26 cellular contexts compared by ENCODE assay signal in the genomic region with DNA sequence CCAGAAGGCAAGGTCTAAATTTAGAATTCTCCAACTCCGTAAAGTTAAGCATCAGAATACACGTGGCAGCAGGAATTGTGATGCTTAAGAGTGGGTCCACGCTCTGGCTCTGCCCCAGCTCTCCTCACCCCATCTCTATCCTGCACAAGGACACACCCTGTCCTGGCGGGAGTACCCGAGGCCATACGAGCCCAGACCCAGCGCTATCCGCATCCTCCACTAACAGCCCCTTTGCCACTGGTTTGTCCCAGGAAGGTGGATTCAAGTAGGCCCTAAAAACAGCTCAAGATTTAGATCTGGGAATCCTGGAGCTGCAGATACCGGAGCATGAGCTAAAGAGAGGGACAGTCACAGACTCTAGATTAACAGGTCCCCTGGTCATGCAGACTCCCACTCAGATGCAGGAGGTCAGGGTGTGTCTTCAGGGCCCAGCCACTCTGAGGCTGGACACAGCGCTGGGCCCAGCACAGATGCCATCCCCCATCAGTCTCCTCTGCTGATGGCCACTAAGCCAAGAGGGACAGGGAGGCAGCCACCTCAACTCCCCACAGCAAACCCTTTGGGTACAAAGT.
DNase-seq lines count a peak whose midpoint lies in the region; ATAC-seq and TF ChIP-seq lines count a peak whose summit lies in the region.
"Had no signal": no experiment of that assay in that cellular context is flagged by ENCODE, and none has a peak within 500 bp of the region (broad histone marks: within the 10 kb centered on the region; RNA-seq: fewer than 3 reads in every experiment).

No MANE protein-coding gene starts in this region.

- TF ChIP-seq POLR2A in vagina (IDR thresholded peaks at IDR 0.05), result no peak

- DNase-seq in activated effector memory CD4-positive, alpha-beta T cell treated with anti-CD3 and anti-CD28 coated beads, Interleukin-2, amount 50 U/mL, for 16 hours, result peak; percentile 16
- no peak for DNase-seq in activated effector memory CD4-positive, alpha-beta T cell treated with Interleukin-2 at 50 U/mL for 16 hours
- DNase-seq in colonic mucosa (peak; percentile 3), neural progenitor cell (ENCODE audit: low spot score) (no peak), vagina (ENCODE audit: extremely low spot score in 2 of 2) (peak; percentile 49 to 56), OCI-LY7 (ENCODE audit: low spot score) (no peak)
- DNase-seq: activated CD4-positive, alpha-beta memory T cell treated with anti-CD3 and anti-CD28 coated beads for 36 hours; anterior cingulate cortex; DMS79; effector memory CD8-positive, alpha-beta T cell; erythroblast; HCEC 1CT; islet precursor cell; Kasumi-1; left lung; NCI-H69; T-helper 2 cell had no signal

- H3K4me1 ChIP-seq in colonic mucosa (no peaks in the 10 kb centered on the region), neural progenitor cell (peaks cover 20% of the 10 kb centered on the region), vagina (no peaks in the 10 kb centered on the region), OCI-LY7 (ENCODE audit: insufficient read depth, low read length, poor library complexity, severe bottlenecking) (no peaks in the 10 kb centered on the region)
- H3K4me1 ChIP-seq: left lung had no signal

- no peaks in the 10 kb centered on the region for H3K9me2 ChIP-seq in OCI-LY7 (ENCODE audit: insufficient read depth, low read length)

- no peak for TF ChIP-seq CTCF in colonic mucosa (IDR thresholded peaks at IDR 0.05)
- TF ChIP-seq CTCF in neural progenitor cell (IDR thresholded peaks at IDR 0.05), result no peak
- no peak for TF ChIP-seq CTCF in vagina (IDR thresholded peaks at IDR 0.05)
- no peak; the same call in 1 of the 2 replicates for TF ChIP-seq CTCF in OCI-LY7 (conservative IDR thresholded peaks at IDR 0.05; ENCODE audit: low read length)

- peaks cover 2% of the 10 kb centered on the region for H3K9me3 Mint-ChIP-seq in neural progenitor cell
- H3K9me3 Mint-ChIP-seq: activated CD4-positive, alpha-beta memory T cell treated with anti-CD3 and anti-CD28 coated beads for 36 hours; effector memory CD8-positive, alpha-beta T cell had no signal

- peaks cover 8% of the 10 kb centered on the region for H3F3A ChIP-seq in neural progenitor cell (ENCODE audit: low read depth)

- CTCF ChIA-PET in OCI-LY7 (lab: Charles Lee; ENCODE audit: unreplicated experiment), result interaction anchor here (0.7 kb wide), 1 partner anchor 22 kb away, joined by 3 read pairs; no protein-coding TSS in a partner anchor

- no peaks in the 10 kb centered on the region for H3K27me3 ChIP-seq in colonic mucosa
- no peaks in the 10 kb centered on the region for H3K27me3 ChIP-seq in neural progenitor cell
- no peaks in the 10 kb centered on the region for H3K27me3 ChIP-seq in vagina
- H3K27me3 ChIP-seq: cardiac muscle cell had no signal

- H3K9me3 ChIP-seq in colonic mucosa, result no peaks in the 10 kb centered on the region
- H3K9me3 ChIP-seq in neural progenitor cell (ENCODE audit: low read depth), result no peaks in the 10 kb centered on the region
- H3K9me3 ChIP-seq in vagina, result no peaks in the 10 kb centered on the region
- H3K9me3 ChIP-seq in OCI-LY7 (ENCODE audit: low read length), result no peaks in the 10 kb centered on the region
- H3K9me3 ChIP-seq: left lung, suprapubic skin had no signal

- H3K27ac Mint-ChIP-seq in neural progenitor cell, result peak overlapping the region; percentile 72
- H3K27ac Mint-ChIP-seq: activated CD4-positive, alpha-beta memory T cell treated with anti-CD3 and anti-CD28 coated beads for 36 hours; activated naive CD8-positive, alpha-beta T cell; activated T-helper 17 cell treated with anti-CD3 and anti-CD28 coated beads, Interleukin-2, amount 50 U/mL, for 72 hours; effector memory CD8-positive, alpha-beta T cell; stimulated activated memory B cell treated with anti-CD40 and anti-IgM and Interleukin-4, amounts not matched to agents 10 μg/mL and 1 μg/mL and 100 μg/mL, for 72 hours had no signal

- H3K4me3 ChIP-seq in colonic mucosa (no peak overlapping the region), neural progenitor cell (no peak overlapping the region), vagina (no peak overlapping the region), OCI-LY7 (ENCODE audit: low read depth, low read length, poor library complexity, severe bottlenecking) (no peak overlapping the region)
- H3K4me3 ChIP-seq: cardiac muscle cell, coronary artery, left lung, suprapubic skin had no signal

- H3K4me2 ChIP-seq in neural progenitor cell (no peak overlapping the region), OCI-LY7 (ENCODE audit: low read length) (no peak overlapping the region)

- H4K20me1 ChIP-seq in neural progenitor cell (ENCODE audit: low read depth) (no peaks in the 10 kb centered on the region), OCI-LY7 (ENCODE audit: insufficient read depth, low read length) (no peaks in the 10 kb centered on the region)

- H3K36me3 Mint-ChIP-seq in neural progenitor cell, result no peaks in the 10 kb centered on the region
- H3K36me3 Mint-ChIP-seq: activated CD4-positive, alpha-beta memory T cell treated with anti-CD3 and anti-CD28 coated beads for 36 hours; activated naive CD8-positive, alpha-beta T cell; stimulated activated memory B cell treated with anti-CD40 and anti-IgM and Interleukin-4, amounts not matched to agents 10 μg/mL and 1 μg/mL and 100 μg/mL, for 72 hours had no signal

- H3K36me3 ChIP-seq in colonic mucosa (no peaks in the 10 kb centered on the region), neural progenitor cell (no peaks in the 10 kb centered on the region), vagina (no peaks in the 10 kb centered on the region), OCI-LY7 (ENCODE audit: insufficient read depth, low read length) (no peaks in the 10 kb centered on the region)
- H3K36me3 ChIP-seq: cardiac muscle cell, left lung, suprapubic skin had no signal

- H2AFZ ChIP-seq in neural progenitor cell (replicated peaks), result no peak overlapping the region
- H2AFZ ChIP-seq in OCI-LY7 (ENCODE audit: low read length), result no peak overlapping the region

- BruUV-seq in OCI-LY7 (replicated peaks; lab: Mats Ljungman, UMichigan), result no TSS peak

- H3K9ac ChIP-seq in colonic mucosa (ENCODE audit: low read depth in 2 of 2, low read length in 2 of 2) (no peak overlapping the region), neural progenitor cell (no peak overlapping the region)

- POLR2A ChIA-PET in OCI-LY7 (lab: Charles Lee), result no interaction called here

- no peak overlapping the region for H3K27ac ChIP-seq in colonic mucosa
- H3K27ac ChIP-seq in neural progenitor cell, result no peak overlapping the region
- H3K27ac ChIP-seq in vagina, result no peak overlapping the region
- no peak overlapping the region for H3K27ac ChIP-seq in OCI-LY7 (ENCODE audit: low read depth, low read length, poor library complexity, severe bottlenecking)
- H3K27ac ChIP-seq: cardiac muscle cell, coronary artery, left lung, suprapubic skin had no signal

- intact Hi-C loops in colonic mucosa (cut with DNase I), result no loop called here
- intact Hi-C loops in vagina (cut with DNase I), result no loop called here
- intact Hi-C loops in OCI-LY7 (cut with micrococcal nuclease; ENCODE audit: unreplicated experiment), result no loop called here

- peaks cover 49% of the 10 kb centered on the region for H3K4me1 Mint-ChIP-seq in neural progenitor cell
- H3K4me1 Mint-ChIP-seq: activated T-helper 17 cell treated with anti-CD3 and anti-CD28 coated beads, Interleukin-2, amount 50 U/mL, for 72 hours; stimulated activated memory B cell treated with anti-CD40 and anti-IgM and Interleukin-4, amounts not matched to agents 10 μg/mL and 1 μg/mL and 100 μg/mL, for 72 hours had no signal

- ATAC-seq in GM19452 (IDR thresholded peaks at IDR 0.05; ENCODE audit: unreplicated experiment) (no peak), GM21619 (IDR thresholded peaks at IDR 0.05; ENCODE audit: unreplicated experiment) (no peak)
- ATAC-seq: activated CD4-positive, CD25-positive, alpha-beta regulatory T cell treated with anti-CD3 and anti-CD28 coated beads, Interleukin-2, amount 50 U/mL, for 24 hours; activated T-helper 17 cell treated with anti-CD3 and anti-CD28 coated beads, Interleukin-2, amount 50 U/mL, for 72 hours; effector memory CD8-positive, alpha-beta T cell; stimulated activated memory B cell treated with anti-CD40 and anti-IgM and Interleukin-4, amounts not matched to agents 10 μg/mL and 1 μg/mL and 100 μg/mL, for 72 hours had no signal

- H3K79me2 ChIP-seq in neural progenitor cell (ENCODE audit: low read depth) (no peaks in the 10 kb centered on the region), OCI-LY7 (ENCODE audit: insufficient read depth, low read depth, low read length) (no peaks in the 10 kb centered on the region)

- H3K4me3 Mint-ChIP-seq in neural progenitor cell, result no peak overlapping the region
- H3K4me3 Mint-ChIP-seq: activated CD4-positive, alpha-beta memory T cell treated with anti-CD3 and anti-CD28 coated beads for 36 hours; activated naive CD8-positive, alpha-beta T cell; activated T-helper 17 cell treated with anti-CD3 and anti-CD28 coated beads, Interleukin-2, amount 50 U/mL, for 72 hours; effector memory CD8-positive, alpha-beta T cell; stimulated activated memory B cell treated with anti-CD40 and anti-IgM and Interleukin-4, amounts not matched to agents 10 μg/mL and 1 μg/mL and 100 μg/mL, for 72 hours had no signal

- H3K27me3 Mint-ChIP-seq in neural progenitor cell (ENCODE audit: insufficient read depth, low read depth), result peaks cover 10% of the 10 kb centered on the region
- H3K27me3 Mint-ChIP-seq: activated CD4-positive, alpha-beta memory T cell treated with anti-CD3 and anti-CD28 coated beads for 36 hours had no signal

Comparison
In these comparisons a context has a peak if more than half of its experiments do, and no peak if none do; other contexts are left out.
1. DNase-seq: peak in activated effector memory CD4-positive, alpha-beta T cell treated with anti-CD3 and anti-CD28 coated beads, Interleukin-2, amount 50 U/mL, for 16 hours (single experiment), colonic mucosa (single experiment) and vagina (2 of 2); none in activated effector memory CD4-positive, alpha-beta T cell treated with Interleukin-2 at 50 U/mL for 16 hours (single experiment), neural progenitor cell (single experiment) and OCI-LY7 (single experiment).